ENCODE assay signal across 14 cellular contexts in the genomic region with DNA sequence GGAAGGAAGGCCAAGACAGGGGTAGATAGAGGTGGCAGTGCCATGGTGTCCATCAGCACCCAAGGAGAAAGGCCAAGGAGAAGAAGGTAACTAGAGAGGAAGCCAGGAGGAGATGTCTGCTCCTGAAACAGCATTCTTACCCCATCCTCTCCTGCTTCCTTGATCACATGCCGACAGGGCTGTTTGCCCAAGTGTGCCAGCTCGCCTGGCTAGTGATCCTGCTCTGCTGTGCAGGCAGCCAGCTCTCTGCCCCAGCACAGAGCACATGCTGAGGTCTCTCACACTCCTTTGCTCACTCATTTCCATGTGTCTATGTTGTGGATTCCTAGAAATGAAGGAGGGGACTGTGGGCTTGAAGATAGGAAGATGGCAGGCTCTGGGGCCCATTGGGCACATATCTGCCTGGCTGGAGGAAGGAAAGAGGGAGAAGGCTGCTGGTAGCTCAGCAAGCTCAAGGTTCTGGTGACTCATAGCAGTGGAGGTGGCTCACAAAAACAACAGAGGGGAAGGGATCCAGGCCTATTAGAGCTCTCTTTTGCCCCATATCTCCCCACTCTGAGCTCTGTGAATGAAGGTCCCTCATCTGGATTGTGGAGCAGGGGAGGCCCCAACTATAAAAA. TPM values are rescaled to one million over a fixed set of nuclear protein-coding genes. Genes with fewer than 3 reads are reported as not detected.
A peak's percentile ranks its signal among the peaks of the same experiment; 100 is the strongest.
DNase-seq lines count a peak whose midpoint lies in the region; ATAC-seq and TF ChIP-seq lines count a peak whose summit lies in the region.
"Had no signal": no experiment of that assay in that cellular context is flagged by ENCODE, and none has a peak within 500 bp of the region (broad histone marks: within the 10 kb centered on the region; RNA-seq: fewer than 3 reads in every experiment).

No MANE protein-coding gene starts in this region.

- intact Hi-C loops in head of caudate nucleus (cut with DNase I), result no loop called here

- in situ Hi-C loops in astrocyte of the spinal cord (cut with HindIII; ENCODE audit: low sequenced_read_pairs), result no loop called here

- H3K4me3 ChIP-seq in AG10803 (ENCODE audit: low read length) (no peak overlapping the region), astrocyte of the spinal cord (ENCODE audit: low read depth, low read length) (no peak overlapping the region)
- H3K4me3 ChIP-seq: BLaER1 treated with 17β-estradiol and CSF1 and Interleukin-3, amounts not matched to agents 10 nM and 100 nM; dorsolateral prefrontal cortex; heart left ventricle; Peyer's patch had no signal

- TF ChIP-seq CTCF in AG10803 (conservative IDR thresholded peaks at IDR 0.05; ENCODE audit: low read length) (no peak), astrocyte of the spinal cord (IDR thresholded peaks at IDR 0.05; ENCODE audit: low read depth, low read length) (no peak)

- DNase-seq in AG10803 (ENCODE audit: low read depth), result peak; percentile 28
- peak; percentile 50 for DNase-seq in M059J (ENCODE audit: low read depth)
- DNase-seq in astrocyte of the spinal cord (ENCODE audit: low read depth, low spot score), result peak; percentile 42
- DNase-seq in head of caudate nucleus, result peak in 30 of 42 donors; percentile 14 to 84 (median 48)
- no peak for DNase-seq in stimulated activated CD4-positive, alpha-beta T cell treated with anti-CD3 and anti-CD28 coated beads, Interleukin-15, amount 100 ng/mL, for 24 hours
- DNase-seq in NCI-H2227 treated with DMSO at 0.1 percent for 48 hours (lab: John Stamatoyannopoulos, UW), result no peak
- DNase-seq in NK-92 (lab: John Stamatoyannopoulos, UW; ENCODE audit: unreplicated experiment), result no peak
- DNase-seq: heart left ventricle, Peyer's patch had no signal

- ATAC-seq in HG03159 (IDR thresholded peaks at IDR 0.05; ENCODE audit: unreplicated experiment), result no peak
- ATAC-seq: activated naive CD4-positive, alpha-beta T cell treated with anti-CD3 and anti-CD28 coated beads, Interleukin-2, amount 50 U/mL, for 72 hours; heart left ventricle had no signal

RNA-seq across cellular contexts. Expression of a gene that starts 54.3 kb away (rescaled TPM):
- total RNA-seq in M059J (2014; rRNA removed; shearing (Covaris generic)), result not detected in 2 replicates
- total RNA-seq: activated naive CD4-positive, alpha-beta T cell treated with anti-CD3 and anti-CD28 coated beads, Interleukin-2, amount 50 U/mL, for 72 hours; heart left ventricle; liver; Peyer's patch had no signal

Comparison
In these comparisons a context has a peak if more than half of its experiments do, and no peak if none do; other contexts are left out.
1. DNase-seq: peak in AG10803 (single experiment), M059J (single experiment), astrocyte of the spinal cord (single experiment) and head of caudate nucleus (30 of 42); none in stimulated activated CD4-positive, alpha-beta T cell treated with anti-CD3 and anti-CD28 coated beads, Interleukin-15, amount 100 ng/mL, for 24 hours (single experiment), NCI-H2227 treated with DMSO at 0.1 percent for 48 hours (single experiment) and NK-92 (single experiment).